6 cellular contexts compared by ENCODE assay signal in genomic region chr6:14301477-14301876, GRCh38.
A peak's percentile ranks its signal among the peaks of the same experiment; 100 is the strongest.
DNase-seq lines count a peak whose midpoint lies in the region; ATAC-seq and TF ChIP-seq lines count a peak whose summit lies in the region.
"Not testable (repeated sequence)": the region's sequence is repeated elsewhere in the genome, so short reads cannot be mapped to it uniquely, and the experiment has no call there.

No MANE protein-coding gene starts in this region.

- H3K9me3 Mint-ChIP-seq in WTC11 (peaks cover 24% of the 10 kb centered on the region), endodermal cell (peaks cover 13% of the 10 kb centered on the region)
- H3K9me3 Mint-ChIP-seq in progenitor cell of endocrine pancreas (ENCODE audit: low read depth): not testable (repeated sequence)

- H3K9me3 ChIP-seq in ES-I3 (ENCODE audit: control insufficient read depth, insufficient read depth, low read length); HUES48 (ENCODE audit: control insufficient read depth, insufficient read depth, low read length): not testable (repeated sequence)
- H3K9me3 ChIP-seq in endodermal cell (ENCODE audit: control insufficient read depth, low read length): peaks cover 11% of the 10 kb centered on the region

- H3K27ac ChIP-seq in HUES48 (ENCODE audit: low read depth, low read length); endodermal cell (ENCODE audit: low read depth, low read length): not testable (repeated sequence)

- CTCF ChIA-PET in WTC11 (lab: Charles Lee): not testable (repeated sequence)

- H3K36me3 ChIP-seq in ES-I3 (ENCODE audit: insufficient read depth, low read length): peaks cover 19% of the 10 kb centered on the region
- H3K36me3 ChIP-seq in HUES48 (ENCODE audit: control insufficient read depth, insufficient read depth, low read length); endodermal cell (ENCODE audit: control insufficient read depth, insufficient read depth, low read length): not testable (repeated sequence)

- DNase-seq in WTC11 (ENCODE audit: low spot score); endodermal cell; progenitor cell of endocrine pancreas (ENCODE audit: low spot score, unreplicated experiment): not testable (repeated sequence)

- not testable (repeated sequence) for H3K27me3 Mint-ChIP-seq in WTC11 (ENCODE audit: low read depth); endodermal cell (ENCODE audit: insufficient read depth); progenitor cell of endocrine pancreas

- peaks cover 48% of the 10 kb centered on the region for H3K36me3 Mint-ChIP-seq in WTC11
- H3K36me3 Mint-ChIP-seq in endodermal cell (ENCODE audit: low read depth): peaks cover 31% of the 10 kb centered on the region
- H3K36me3 Mint-ChIP-seq in progenitor cell of endocrine pancreas (ENCODE audit: insufficient read depth): not testable (repeated sequence)

- TF ChIP-seq CTCF in WTC11 (IDR thresholded peaks at IDR 0.05); endodermal cell (conservative IDR thresholded peaks at IDR 0.05); progenitor cell of endocrine pancreas (IDR thresholded peaks at IDR 0.05; ENCODE audit: unreplicated experiment): not testable (repeated sequence)

- peak overlapping the region; percentile 61 for H3K4me3 ChIP-seq in HUES48 (ENCODE audit: low read depth, low read length)
- not testable (repeated sequence) for H3K4me3 ChIP-seq in endodermal cell (ENCODE audit: low read length)
- peak overlapping the region; percentile 35 for H3K4me3 ChIP-seq in iPS-11a (ENCODE audit: low read depth, low read length)

- POLR2A ChIA-PET in WTC11 (lab: Charles Lee): not testable (repeated sequence)

- H3K27ac Mint-ChIP-seq in WTC11: not testable (repeated sequence)
- H3K27ac Mint-ChIP-seq in endodermal cell (peak overlapping the region; percentile 94), progenitor cell of endocrine pancreas (peak overlapping the region; percentile 65)

- not testable (repeated sequence) for H3K27me3 ChIP-seq in HUES48 (ENCODE audit: control insufficient read depth, insufficient read depth, low read length); endodermal cell (ENCODE audit: control insufficient read depth, insufficient read depth, low read length, poor library complexity, severe bottlenecking)

- H3K9ac ChIP-seq in ES-I3 (ENCODE audit: low read depth, low read length): peak overlapping the region; percentile 78
- H3K9ac ChIP-seq in HUES48 (ENCODE audit: low read depth, low read length): peak overlapping the region; percentile 80; the same call in 1 of the 2 replicates
- not testable (repeated sequence) for H3K9ac ChIP-seq in endodermal cell (ENCODE audit: extremely low read depth, low read length, poor library complexity, severe bottlenecking)

- peak overlapping the region; percentile 72 for H3K4me3 Mint-ChIP-seq in WTC11
- peak overlapping the region; percentile 94 for H3K4me3 Mint-ChIP-seq in endodermal cell
- H3K4me3 Mint-ChIP-seq in progenitor cell of endocrine pancreas (ENCODE audit: low read depth): peak overlapping the region; percentile 66

- H3K4me1 ChIP-seq in ES-I3 (ENCODE audit: insufficient read depth, low read length): peaks cover 15% of the 10 kb centered on the region; the same call in 1 of the 2 replicates
- peaks cover 22% of the 10 kb centered on the region for H3K4me1 ChIP-seq in HUES48 (ENCODE audit: control insufficient read depth, insufficient read depth, low read length)
- H3K4me1 ChIP-seq in endodermal cell (ENCODE audit: control insufficient read depth, insufficient read depth, low read length): not testable (repeated sequence)

- H3K4me1 Mint-ChIP-seq in WTC11 (peaks cover 66% of the 10 kb centered on the region), endodermal cell (peaks cover 66% of the 10 kb centered on the region), progenitor cell of endocrine pancreas (ENCODE audit: low read depth) (peaks cover 60% of the 10 kb centered on the region)

- not testable (repeated sequence) for ATAC-seq in WTC11

- 77% methylated on average over 9 of the region's 9 CpGs; no CpG with 5 or more reads in 1 of the 2 experiments for WGBS in endodermal cell (ENCODE audit: insufficient coverage in 1 of 2, insufficient read length in 1 of 2), 2 experiments
